In the genomic region with DNA sequence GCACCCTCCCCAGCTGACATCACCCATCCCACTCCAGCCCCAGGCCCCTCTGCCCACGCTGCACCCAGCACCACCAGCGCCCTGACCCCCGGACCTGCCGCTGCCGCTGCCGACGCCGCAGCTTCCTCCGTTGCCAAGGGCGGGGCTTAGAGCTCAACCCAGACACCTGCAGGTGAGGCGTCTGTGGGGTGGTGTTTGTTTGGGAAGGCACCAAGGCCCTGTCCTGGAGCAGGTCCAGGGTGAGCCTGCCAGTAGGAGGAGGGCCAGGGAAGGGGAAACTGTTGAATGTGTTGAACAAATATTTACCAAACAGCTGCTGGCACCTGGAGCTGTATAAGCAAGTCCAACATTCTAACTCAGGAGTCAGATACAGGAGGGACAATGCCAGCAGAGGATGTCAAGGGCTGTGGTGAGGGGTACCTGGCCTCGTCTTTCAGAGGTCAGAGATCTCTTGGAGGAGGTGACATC, we compare ENCODE assay signal across 1 cellular context.
A peak's percentile ranks its signal among the peaks of the same experiment; 100 is the strongest.
TF ChIP-seq lines count a peak whose summit lies in the region.

No MANE protein-coding gene starts in this region.

TF ChIP-seq in HepG2, 621 proteins besides CTCF, POLR2A, EP300 and RAD21 (continued from another document and continues in another):
- TF ChIP-seq, protein P1, sequence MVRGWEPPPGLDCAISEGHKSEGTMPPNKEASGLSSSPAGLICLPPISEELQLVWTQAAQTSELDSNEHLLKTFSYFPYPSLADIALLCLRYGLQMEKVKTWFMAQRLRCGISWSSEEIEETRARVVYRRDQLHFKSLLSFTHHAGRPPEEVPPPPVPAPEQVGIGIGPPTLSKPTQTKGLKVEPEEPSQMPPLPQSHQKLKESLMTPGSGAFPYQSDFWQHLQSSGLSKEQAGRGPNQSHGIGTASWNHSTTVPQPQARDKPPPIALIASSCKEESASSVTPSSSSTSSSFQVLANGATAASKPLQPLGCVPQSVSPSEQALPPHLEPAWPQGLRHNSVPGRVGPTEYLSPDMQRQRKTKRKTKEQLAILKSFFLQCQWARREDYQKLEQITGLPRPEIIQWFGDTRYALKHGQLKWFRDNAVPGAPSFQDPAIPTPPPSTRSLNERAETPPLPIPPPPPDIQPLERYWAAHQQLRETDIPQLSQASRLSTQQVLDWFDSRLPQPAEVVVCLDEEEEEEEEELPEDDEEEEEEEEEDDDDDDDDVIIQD (CRISPR knock-in tag; IDR thresholded peaks at IDR 0.05; ENCODE audit: low read depth): no peak
- TF ChIP-seq ZNF543 (CRISPR knock-in tag; IDR thresholded peaks at IDR 0.05) (no peak), MEF2D (CRISPR knock-in tag; IDR thresholded peaks at IDR 0.05) (no peak; the same call in 1 of the 2 replicates), ZBTB1 (CRISPR knock-in tag; IDR thresholded peaks at IDR 0.05; ENCODE audit: borderline replicate concordance) (no peak), ZC3H4 (CRISPR knock-in tag; IDR thresholded peaks at IDR 0.05; ENCODE audit: borderline replicate concordance) (no peak), ZNF644 (CRISPR knock-in tag; IDR thresholded peaks at IDR 0.05; ENCODE audit: low read depth) (no peak), ZNF225 (CRISPR knock-in tag; IDR thresholded peaks at IDR 0.05) (no peak), NCOA1 (CRISPR knock-in tag; IDR thresholded peaks at IDR 0.05) (no peak), ZBTB8A (CRISPR knock-in tag; IDR thresholded peaks at IDR 0.05; ENCODE audit: borderline replicate concordance, low read depth) (no peak), HDAC1 (CRISPR knock-in tag; IDR thresholded peaks at IDR 0.05) (peak; percentile 84), JUN (CRISPR knock-in tag; IDR thresholded peaks at IDR 0.05) (no peak), ZFP82 (CRISPR knock-in tag; IDR thresholded peaks at IDR 0.05; ENCODE audit: borderline replicate concordance) (no peak), ZNF33B (CRISPR knock-in tag; IDR thresholded peaks at IDR 0.05) (no peak), ZNF616 (CRISPR knock-in tag; IDR thresholded peaks at IDR 0.05; ENCODE audit: low read depth) (no peak), DNMT1 (CRISPR knock-in tag; IDR thresholded peaks at IDR 0.05) (no peak), TSC22D2 (CRISPR knock-in tag; IDR thresholded peaks at IDR 0.05; ENCODE audit: borderline replicate concordance) (no peak), ZNF878 (CRISPR knock-in tag; IDR thresholded peaks at IDR 0.05) (no peak), ZNF891 (CRISPR knock-in tag; IDR thresholded peaks at IDR 0.05) (no peak), ZMYM2 (CRISPR knock-in tag; IDR thresholded peaks at IDR 0.05) (0 out of 2 replicates have a peak, but pooled peaks have one; percentile 31), PAX8 (CRISPR knock-in tag; IDR thresholded peaks at IDR 0.05; ENCODE audit: borderline replicate concordance) (no peak), MYNN (CRISPR knock-in tag; IDR thresholded peaks at IDR 0.05; ENCODE audit: low read depth) (no peak), ZNF780A (CRISPR knock-in tag; IDR thresholded peaks at IDR 0.05) (0 out of 2 replicates have a peak, but pooled peaks have one; percentile 42), ZNF569 (CRISPR knock-in tag; IDR thresholded peaks at IDR 0.05; ENCODE audit: borderline replicate concordance) (no peak), REPIN1 (CRISPR knock-in tag; IDR thresholded peaks at IDR 0.05; ENCODE audit: borderline replicate concordance, low read depth) (0 out of 2 replicates have a peak, but pooled peaks have one; percentile 24), ZFP36 (IDR thresholded peaks at IDR 0.05; ENCODE audit: borderline replicate concordance, low read depth, low read length, partially characterized antibody) (no peak), ZNF253 (CRISPR knock-in tag; IDR thresholded peaks at IDR 0.05; ENCODE audit: borderline replicate concordance) (no peak), KLF6 (CRISPR knock-in tag; IDR thresholded peaks at IDR 0.05) (peak; percentile 56; the same call in 1 of the 2 replicates), BRCA1 (CRISPR knock-in tag; IDR thresholded peaks at IDR 0.05) (no peak), CENPX (CRISPR knock-in tag; IDR thresholded peaks at IDR 0.05) (no peak), CREM (IDR thresholded peaks at IDR 0.05) (no peak), CREM (CRISPR knock-in tag; IDR thresholded peaks at IDR 0.05) (no peak), ADNP (CRISPR knock-in tag; IDR thresholded peaks at IDR 0.05) (no peak), ERF (CRISPR knock-in tag; IDR thresholded peaks at IDR 0.05) (peak; percentile 87; the same call in 1 of the 2 replicates), CHD4 (IDR thresholded peaks at IDR 0.05; ENCODE audit: borderline replicate concordance, low read length) (0 out of 2 replicates have a peak, but pooled peaks have one; percentile 65), MAF1 (CRISPR knock-in tag; IDR thresholded peaks at IDR 0.05; ENCODE audit: borderline replicate concordance) (no peak), KMT2A (CRISPR knock-in tag; IDR thresholded peaks at IDR 0.05) (no peak), NRL (CRISPR knock-in tag; IDR thresholded peaks at IDR 0.05; ENCODE audit: borderline replicate concordance) (peak; percentile 67; the same call in 1 of the 2 replicates), TBX2 (CRISPR knock-in tag; IDR thresholded peaks at IDR 0.05; ENCODE audit: borderline replicate concordance) (peak; percentile 97), MAZ (IDR thresholded peaks at IDR 0.05; ENCODE audit: borderline replicate concordance, low read depth, low read length) (no peak; the same call in 1 of the 2 replicates), MAZ (CRISPR knock-in tag; IDR thresholded peaks at IDR 0.05; ENCODE audit: low read depth) (no peak), ZNF333 (CRISPR knock-in tag; IDR thresholded peaks at IDR 0.05; ENCODE audit: borderline replicate concordance) (no peak)
- TF ChIP-seq, protein P2, sequence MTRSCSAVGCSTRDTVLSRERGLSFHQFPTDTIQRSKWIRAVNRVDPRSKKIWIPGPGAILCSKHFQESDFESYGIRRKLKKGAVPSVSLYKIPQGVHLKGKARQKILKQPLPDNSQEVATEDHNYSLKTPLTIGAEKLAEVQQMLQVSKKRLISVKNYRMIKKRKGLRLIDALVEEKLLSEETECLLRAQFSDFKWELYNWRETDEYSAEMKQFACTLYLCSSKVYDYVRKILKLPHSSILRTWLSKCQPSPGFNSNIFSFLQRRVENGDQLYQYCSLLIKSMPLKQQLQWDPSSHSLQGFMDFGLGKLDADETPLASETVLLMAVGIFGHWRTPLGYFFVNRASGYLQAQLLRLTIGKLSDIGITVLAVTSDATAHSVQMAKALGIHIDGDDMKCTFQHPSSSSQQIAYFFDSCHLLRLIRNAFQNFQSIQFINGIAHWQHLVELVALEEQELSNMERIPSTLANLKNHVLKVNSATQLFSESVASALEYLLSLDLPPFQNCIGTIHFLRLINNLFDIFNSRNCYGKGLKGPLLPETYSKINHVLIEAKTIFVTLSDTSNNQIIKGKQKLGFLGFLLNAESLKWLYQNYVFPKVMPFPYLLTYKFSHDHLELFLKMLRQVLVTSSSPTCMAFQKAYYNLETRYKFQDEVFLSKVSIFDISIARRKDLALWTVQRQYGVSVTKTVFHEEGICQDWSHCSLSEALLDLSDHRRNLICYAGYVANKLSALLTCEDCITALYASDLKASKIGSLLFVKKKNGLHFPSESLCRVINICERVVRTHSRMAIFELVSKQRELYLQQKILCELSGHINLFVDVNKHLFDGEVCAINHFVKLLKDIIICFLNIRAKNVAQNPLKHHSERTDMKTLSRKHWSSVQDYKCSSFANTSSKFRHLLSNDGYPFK (CRISPR knock-in tag; IDR thresholded peaks at IDR 0.05; ENCODE audit: borderline replicate concordance): no peak
- TF ChIP-seq, protein P3, sequence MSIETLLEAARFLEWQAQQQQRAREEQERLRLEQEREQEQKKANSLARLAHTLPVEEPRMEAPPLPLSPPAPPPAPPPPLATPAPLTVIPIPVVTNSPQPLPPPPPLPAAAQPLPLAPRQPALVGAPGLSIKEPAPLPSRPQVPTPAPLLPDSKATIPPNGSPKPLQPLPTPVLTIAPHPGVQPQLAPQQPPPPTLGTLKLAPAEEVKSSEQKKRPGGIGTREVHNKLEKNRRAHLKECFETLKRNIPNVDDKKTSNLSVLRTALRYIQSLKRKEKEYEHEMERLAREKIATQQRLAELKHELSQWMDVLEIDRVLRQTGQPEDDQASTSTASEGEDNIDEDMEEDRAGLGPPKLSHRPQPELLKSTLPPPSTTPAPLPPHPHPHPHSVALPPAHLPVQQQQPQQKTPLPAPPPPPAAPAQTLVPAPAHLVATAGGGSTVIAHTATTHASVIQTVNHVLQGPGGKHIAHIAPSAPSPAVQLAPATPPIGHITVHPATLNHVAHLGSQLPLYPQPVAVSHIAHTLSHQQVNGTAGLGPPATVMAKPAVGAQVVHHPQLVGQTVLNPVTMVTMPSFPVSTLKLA (IDR thresholded peaks at IDR 0.05): peak; percentile 41; the same call in 1 of the 2 replicates
- TF ChIP-seq, protein P4, sequence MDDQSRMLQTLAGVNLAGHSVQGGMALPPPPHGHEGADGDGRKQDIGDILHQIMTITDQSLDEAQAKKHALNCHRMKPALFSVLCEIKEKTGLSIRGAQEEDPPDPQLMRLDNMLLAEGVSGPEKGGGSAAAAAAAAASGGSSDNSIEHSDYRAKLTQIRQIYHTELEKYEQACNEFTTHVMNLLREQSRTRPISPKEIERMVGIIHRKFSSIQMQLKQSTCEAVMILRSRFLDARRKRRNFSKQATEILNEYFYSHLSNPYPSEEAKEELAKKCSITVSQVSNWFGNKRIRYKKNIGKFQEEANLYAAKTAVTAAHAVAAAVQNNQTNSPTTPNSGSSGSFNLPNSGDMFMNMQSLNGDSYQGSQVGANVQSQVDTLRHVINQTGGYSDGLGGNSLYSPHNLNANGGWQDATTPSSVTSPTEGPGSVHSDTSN (CRISPR knock-in tag; IDR thresholded peaks at IDR 0.05; ENCODE audit: borderline replicate concordance): no peak
- TF ChIP-seq, protein P5, sequence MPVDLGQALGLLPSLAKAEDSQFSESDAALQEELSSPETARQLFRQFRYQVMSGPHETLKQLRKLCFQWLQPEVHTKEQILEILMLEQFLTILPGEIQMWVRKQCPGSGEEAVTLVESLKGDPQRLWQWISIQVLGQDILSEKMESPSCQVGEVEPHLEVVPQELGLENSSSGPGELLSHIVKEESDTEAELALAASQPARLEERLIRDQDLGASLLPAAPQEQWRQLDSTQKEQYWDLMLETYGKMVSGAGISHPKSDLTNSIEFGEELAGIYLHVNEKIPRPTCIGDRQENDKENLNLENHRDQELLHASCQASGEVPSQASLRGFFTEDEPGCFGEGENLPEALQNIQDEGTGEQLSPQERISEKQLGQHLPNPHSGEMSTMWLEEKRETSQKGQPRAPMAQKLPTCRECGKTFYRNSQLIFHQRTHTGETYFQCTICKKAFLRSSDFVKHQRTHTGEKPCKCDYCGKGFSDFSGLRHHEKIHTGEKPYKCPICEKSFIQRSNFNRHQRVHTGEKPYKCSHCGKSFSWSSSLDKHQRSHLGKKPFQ (CRISPR knock-in tag; IDR thresholded peaks at IDR 0.05; ENCODE audit: insufficient replicate concordance): no peak
- TF ChIP-seq, protein P6, sequence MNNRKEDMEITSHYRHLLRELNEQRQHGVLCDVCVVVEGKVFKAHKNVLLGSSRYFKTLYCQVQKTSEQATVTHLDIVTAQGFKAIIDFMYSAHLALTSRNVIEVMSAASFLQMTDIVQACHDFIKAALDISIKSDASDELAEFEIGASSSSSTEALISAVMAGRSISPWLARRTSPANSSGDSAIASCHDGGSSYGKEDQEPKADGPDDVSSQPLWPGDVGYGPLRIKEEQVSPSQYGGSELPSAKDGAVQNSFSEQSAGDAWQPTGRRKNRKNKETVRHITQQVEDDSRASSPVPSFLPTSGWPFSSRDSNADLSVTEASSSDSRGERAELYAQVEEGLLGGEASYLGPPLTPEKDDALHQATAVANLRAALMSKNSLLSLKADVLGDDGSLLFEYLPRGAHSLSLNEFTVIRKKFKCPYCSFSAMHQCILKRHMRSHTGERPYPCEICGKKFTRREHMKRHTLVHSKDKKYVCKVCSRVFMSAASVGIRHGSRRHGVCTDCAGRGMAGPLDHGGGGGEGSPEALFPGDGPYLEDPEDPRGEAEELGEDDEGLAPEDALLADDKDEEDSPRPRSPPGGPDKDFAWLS (CRISPR knock-in tag; IDR thresholded peaks at IDR 0.05; ENCODE audit: borderline replicate concordance): no peak
- TF ChIP-seq, protein P7, sequence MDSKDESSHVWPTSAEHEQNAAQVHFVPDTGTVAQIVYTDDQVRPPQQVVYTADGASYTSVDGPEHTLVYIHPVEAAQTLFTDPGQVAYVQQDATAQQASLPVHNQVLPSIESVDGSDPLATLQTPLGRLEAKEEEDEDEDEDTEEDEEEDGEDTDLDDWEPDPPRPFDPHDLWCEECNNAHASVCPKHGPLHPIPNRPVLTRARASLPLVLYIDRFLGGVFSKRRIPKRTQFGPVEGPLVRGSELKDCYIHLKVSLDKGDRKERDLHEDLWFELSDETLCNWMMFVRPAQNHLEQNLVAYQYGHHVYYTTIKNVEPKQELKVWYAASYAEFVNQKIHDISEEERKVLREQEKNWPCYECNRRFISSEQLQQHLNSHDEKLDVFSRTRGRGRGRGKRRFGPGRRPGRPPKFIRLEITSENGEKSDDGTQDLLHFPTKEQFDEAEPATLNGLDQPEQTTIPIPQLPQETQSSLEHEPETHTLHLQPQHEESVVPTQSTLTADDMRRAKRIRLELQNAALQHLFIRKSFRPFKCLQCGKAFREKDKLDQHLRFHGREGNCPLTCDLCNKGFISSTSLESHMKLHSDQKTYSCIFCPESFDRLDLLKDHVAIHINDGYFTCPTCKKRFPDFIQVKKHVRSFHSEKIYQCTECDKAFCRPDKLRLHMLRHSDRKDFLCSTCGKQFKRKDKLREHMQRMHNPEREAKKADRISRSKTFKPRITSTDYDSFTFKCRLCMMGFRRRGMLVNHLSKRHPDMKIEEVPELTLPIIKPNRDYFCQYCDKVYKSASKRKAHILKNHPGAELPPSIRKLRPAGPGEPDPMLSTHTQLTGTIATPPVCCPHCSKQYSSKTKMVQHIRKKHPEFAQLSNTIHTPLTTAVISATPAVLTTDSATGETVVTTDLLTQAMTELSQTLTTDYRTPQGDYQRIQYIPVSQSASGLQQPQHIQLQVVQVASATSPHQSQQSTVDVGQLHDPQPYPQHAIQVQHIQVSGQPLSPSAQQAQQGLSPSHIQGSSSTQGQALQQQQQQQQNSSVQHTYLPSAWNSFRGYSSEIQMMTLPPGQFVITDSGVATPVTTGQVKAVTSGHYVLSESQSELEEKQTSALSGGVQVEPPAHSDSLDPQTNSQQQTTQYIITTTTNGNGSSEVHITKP (CRISPR knock-in tag; IDR thresholded peaks at IDR 0.05; ENCODE audit: low read depth): peak; percentile 85
- TF ChIP-seq, protein P8, sequence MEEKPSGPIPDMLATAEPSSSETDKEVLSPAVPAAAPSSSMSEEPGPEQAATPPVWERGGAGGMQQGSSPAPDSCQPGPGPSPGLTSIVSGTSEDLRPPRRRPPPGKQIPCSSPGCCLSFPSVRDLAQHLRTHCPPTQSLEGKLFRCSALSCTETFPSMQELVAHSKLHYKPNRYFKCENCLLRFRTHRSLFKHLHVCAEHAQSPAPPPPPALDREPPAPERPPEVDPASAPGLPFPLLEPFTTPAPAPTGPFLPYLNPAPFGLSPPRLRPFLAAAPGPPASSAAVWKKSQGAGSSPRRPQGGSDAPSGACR (CRISPR knock-in tag; IDR thresholded peaks at IDR 0.05): no peak
- TF ChIP-seq, protein P9, sequence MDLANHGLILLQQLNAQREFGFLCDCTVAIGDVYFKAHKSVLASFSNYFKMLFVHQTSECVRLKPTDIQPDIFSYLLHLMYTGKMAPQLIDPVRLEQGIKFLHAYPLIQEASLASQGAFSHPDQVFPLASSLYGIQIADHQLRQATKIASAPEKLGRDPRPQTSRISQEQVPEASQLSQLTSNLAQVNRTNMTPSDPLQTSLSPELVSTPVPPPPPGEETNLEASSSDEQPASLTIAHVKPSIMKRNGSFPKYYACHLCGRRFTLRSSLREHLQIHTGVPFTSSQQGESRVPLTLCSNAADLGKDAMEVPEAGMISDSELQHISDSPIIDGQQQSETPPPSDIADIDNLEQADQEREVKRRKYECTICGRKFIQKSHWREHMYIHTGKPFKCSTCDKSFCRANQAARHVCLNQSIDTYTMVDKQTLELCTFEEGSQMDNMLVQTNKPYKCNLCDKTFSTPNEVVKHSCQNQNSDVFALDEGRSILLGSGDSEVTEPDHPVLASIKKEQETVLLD (CRISPR knock-in tag; IDR thresholded peaks at IDR 0.05; ENCODE audit: low read depth): peak; percentile 62
